ENCODE assay signal across 14 cellular contexts in genomic region chr7:82593780-82594179, GRCh38.
A peak's percentile ranks its signal among the peaks of the same experiment; 100 is the strongest.
DNase-seq lines count a peak whose midpoint lies in the region; ATAC-seq and TF ChIP-seq lines count a peak whose summit lies in the region.
"Had no signal": no experiment of that assay in that cellular context is flagged by ENCODE, and none has a peak within 500 bp of the region (broad histone marks: within the 10 kb centered on the region; RNA-seq: fewer than 3 reads in every experiment).

No MANE protein-coding gene starts in this region.

- no peaks in the 10 kb centered on the region for H3K9me3 Mint-ChIP-seq in HFFc6

- H3K4me1 Mint-ChIP-seq in HFFc6 (ENCODE audit: low read depth): no peaks in the 10 kb centered on the region

- no peaks in the 10 kb centered on the region for H3K36me3 Mint-ChIP-seq in HFFc6 (ENCODE audit: low read depth)

- H3K27me3 Mint-ChIP-seq in HFFc6 (ENCODE audit: insufficient read depth): peaks cover 17% of the 10 kb centered on the region

- no peak overlapping the region for H3K27ac Mint-ChIP-seq in HFFc6

- TF ChIP-seq CTCF in HFFc6 (IDR thresholded peaks at IDR 0.05): no peak

- no peak overlapping the region for H3K4me3 Mint-ChIP-seq in HFFc6

- DNase-seq in DMS53 (lab: John Stamatoyannopoulos, UW) (peak; percentile 86), NCI-H1436 treated with DMSO at 0.1 percent for 48 hours (lab: John Stamatoyannopoulos, UW) (peak; percentile 64), NCI-H774 (lab: John Stamatoyannopoulos, UW) (peak; percentile 49), UCSD-AML1 (lab: John Stamatoyannopoulos, UW; ENCODE audit: unreplicated experiment) (no peak), HFFc6 (no peak)
- DNase-seq: activated CD4-positive, alpha-beta T cell treated with anti-CD3 and anti-CD28 coated beads, Interleukin-2, amount 50 U/mL, for 48 hours; activated gamma-delta T cell treated with Interleukin-2 at 50 U/mL for 16 hours; AML-193; hypothalamus; Kasumi-1; sigmoid colon had no signal

- ATAC-seq in esophagus mucosa (peak; percentile 89), GM18909 (IDR thresholded peaks at IDR 0.05; ENCODE audit: poor library complexity, unreplicated experiment) (no peak), GM21576 (IDR thresholded peaks at IDR 0.05; ENCODE audit: unreplicated experiment) (no peak)

Comparison
In these comparisons a context has a peak if more than half of its experiments do, and no peak if none do; other contexts are left out.
1. DNase-seq: peak in DMS53 (single experiment), NCI-H1436 treated with DMSO at 0.1 percent for 48 hours (single experiment) and NCI-H774 (single experiment); none in UCSD-AML1 (single experiment) and HFFc6 (single experiment).